8 cellular contexts compared by ENCODE assay signal in genomic region chr2:151260492-151261239, GRCh38. TPM values are rescaled to one million over a fixed set of nuclear protein-coding genes. Genes with fewer than 3 reads are reported as not detected.
DNase-seq lines count a peak whose midpoint lies in the region; ATAC-seq lines count a peak whose summit lies in the region.

No MANE protein-coding gene starts in this region.

- POLR2A ChIA-PET in activated CD4-positive, alpha-beta T cell treated with anti-CD3 and anti-CD28 coated beads for 36 hours (lab: Charles Lee): no interaction called here
- POLR2A ChIA-PET in naive thymus-derived CD8-positive, alpha-beta T cell (lab: Charles Lee): interaction anchor here (1.0 to 5.5 kb wide), 8 partner anchors 10 to 1674 kb away, joined by 3 to 66 read pairs (median 8); partner anchors contain the start of genes MMADHC, NMI, PRPF40A and RIF1

- H3K4me3 ChIP-seq in NT2/D1 (ENCODE audit: insufficient read length, low read depth): peak overlapping the region; percentile 59

- ATAC-seq in activated CD4-positive, alpha-beta T cell treated with anti-CD3 and anti-CD28 coated beads for 36 hours: peak; percentile 6
- ATAC-seq in HG02623 (IDR thresholded peaks at IDR 0.05; ENCODE audit: unreplicated experiment): peak; percentile 10
- peak; percentile 11 to 17 for ATAC-seq in naive thymus-derived CD8-positive, alpha-beta T cell

- H3K27me3 ChIP-seq in NT2/D1 (ENCODE audit: insufficient read depth, insufficient read length): no peaks in the 10 kb centered on the region

- peaks cover 4% of the 10 kb centered on the region; the same call in 1 of the 2 replicates for H3K9me3 ChIP-seq in NT2/D1 (ENCODE audit: insufficient read depth, low read length)

- no peaks in the 10 kb centered on the region for H3K9me3 Mint-ChIP-seq in activated CD4-positive, alpha-beta T cell treated with anti-CD3 and anti-CD28 coated beads for 36 hours (ENCODE audit: low read depth)
- H3K9me3 Mint-ChIP-seq in dendritic cell treated with granulocyte-macrophage colony-stimulating factor and Interleukin-4, amounts not matched to agents 40 ng/mL and 50 ng/mL, for 4 days: no peaks in the 10 kb centered on the region
- H3K9me3 Mint-ChIP-seq in naive thymus-derived CD8-positive, alpha-beta T cell: no peaks in the 10 kb centered on the region

- intact Hi-C loops in activated CD4-positive, alpha-beta T cell treated with anti-CD3 and anti-CD28 coated beads for 36 hours (cut with DNase I, micrococcal nuclease): loop anchor here (1.0 to 2.0 kb wide), 4 partner anchors 29 to 1674 kb away; partner anchors contain the start of genes MMADHC (in 2 of the 2), NMI (in 2 of the 2) and RIF1 (in 2 of the 2)
- intact Hi-C loops in dendritic cell treated with granulocyte-macrophage colony-stimulating factor and Interleukin-4, amounts not matched to agents 40 ng/mL and 50 ng/mL, for 4 days (cut with micrococcal nuclease): loop anchor here (2.0 kb wide), 2 partner anchors 28 to 150 kb away; partner anchors contain the start of gene NMI

- H3K9ac ChIP-seq in NT2/D1 (ENCODE audit: insufficient read length, low read depth): peak overlapping the region; percentile 81

- H3K27ac Mint-ChIP-seq in activated CD4-positive, alpha-beta T cell treated with anti-CD3 and anti-CD28 coated beads for 36 hours: peak overlapping the region; percentile 98
- peak overlapping the region; percentile 89 for H3K27ac Mint-ChIP-seq in dendritic cell treated with granulocyte-macrophage colony-stimulating factor and Interleukin-4, amounts not matched to agents 40 ng/mL and 50 ng/mL, for 4 days
- peak overlapping the region; percentile 90 to 99 (median 97) for H3K27ac Mint-ChIP-seq in naive thymus-derived CD8-positive, alpha-beta T cell

- H3K4me3 Mint-ChIP-seq in activated CD4-positive, alpha-beta T cell treated with anti-CD3 and anti-CD28 coated beads for 36 hours: peak overlapping the region; percentile 89
- peak overlapping the region; percentile 82 for H3K4me3 Mint-ChIP-seq in dendritic cell treated with granulocyte-macrophage colony-stimulating factor and Interleukin-4, amounts not matched to agents 40 ng/mL and 50 ng/mL, for 4 days
- H3K4me3 Mint-ChIP-seq in naive thymus-derived CD8-positive, alpha-beta T cell: peak overlapping the region; percentile 87 to 99 (median 94)

- H3K4me1 Mint-ChIP-seq in activated CD4-positive, alpha-beta T cell treated with anti-CD3 and anti-CD28 coated beads for 36 hours: peaks cover 18% of the 10 kb centered on the region
- peaks cover 31% of the 10 kb centered on the region for H3K4me1 Mint-ChIP-seq in dendritic cell treated with granulocyte-macrophage colony-stimulating factor and Interleukin-4, amounts not matched to agents 40 ng/mL and 50 ng/mL, for 4 days (ENCODE audit: low read depth)
- peaks cover 19 to 43% (median 39%) of the 10 kb centered on the region in 4 donors for H3K4me1 Mint-ChIP-seq in naive thymus-derived CD8-positive, alpha-beta T cell

- no peaks in the 10 kb centered on the region for H3K27me3 Mint-ChIP-seq in activated CD4-positive, alpha-beta T cell treated with anti-CD3 and anti-CD28 coated beads for 36 hours
- H3K27me3 Mint-ChIP-seq in dendritic cell treated with granulocyte-macrophage colony-stimulating factor and Interleukin-4, amounts not matched to agents 40 ng/mL and 50 ng/mL, for 4 days: no peaks in the 10 kb centered on the region
- H3K27me3 Mint-ChIP-seq in naive thymus-derived CD8-positive, alpha-beta T cell: no peaks in the 10 kb centered on the region

- no peaks in the 10 kb centered on the region for H3K4me1 ChIP-seq in NT2/D1 (ENCODE audit: insufficient read depth, insufficient read length)

- no peaks in the 10 kb centered on the region for H3K36me3 Mint-ChIP-seq in activated CD4-positive, alpha-beta T cell treated with anti-CD3 and anti-CD28 coated beads for 36 hours (ENCODE audit: low read depth)
- H3K36me3 Mint-ChIP-seq in dendritic cell treated with granulocyte-macrophage colony-stimulating factor and Interleukin-4, amounts not matched to agents 40 ng/mL and 50 ng/mL, for 4 days (ENCODE audit: low read depth): no peaks in the 10 kb centered on the region
- peaks cover under 1 to 5% (median 4%) of the 10 kb centered on the region in 3 donors for H3K36me3 Mint-ChIP-seq in naive thymus-derived CD8-positive, alpha-beta T cell

- DNase-seq in activated CD4-positive, alpha-beta T cell treated with anti-CD3 and anti-CD28 coated beads for 36 hours: peak; percentile 10
- DNase-seq in activated CD4-positive, alpha-beta T cell treated with anti-CD3 and anti-CD28 coated beads for 4 hours: no peak
- no peak for DNase-seq in NT2/D1 (ENCODE audit: low read depth, low spot score)
- peak in 3 of 10 donors; percentile 36 to 64 (median 63) for DNase-seq in naive thymus-derived CD8-positive, alpha-beta T cell
- DNase-seq in G401 (ENCODE audit: low spot score): no peak
- DNase-seq in stimulated activated CD8-positive, alpha-beta memory T cell treated with anti-CD3 and anti-CD28 coated beads, Interleukin-4, amount 100 ng/mL, for 48 hours: no peak

- CTCF ChIA-PET in activated CD4-positive, alpha-beta T cell treated with anti-CD3 and anti-CD28 coated beads for 36 hours (lab: Charles Lee): no interaction called here

- in situ Hi-C loops in G401 (cut with HindIII; ENCODE audit: low sequenced_read_pairs): no loop called here

- H3K36me3 ChIP-seq in NT2/D1 (ENCODE audit: insufficient read depth, insufficient read length, low read length): no peaks in the 10 kb centered on the region

RNA-seq across cellular contexts. Expression of gene RBM43, which starts 1.0 kb away (rescaled TPM):
- total RNA-seq in activated CD4-positive, alpha-beta T cell treated with anti-CD3 and anti-CD28 coated beads for 36 hours: 1 to 10 TPM; 5.7 to 5.8 TPM
- 10 to 100 TPM; 28.8 to 30.6 TPM for total RNA-seq in naive thymus-derived CD8-positive, alpha-beta T cell
- polyA plus RNA-seq in naive thymus-derived CD8-positive, alpha-beta T cell: 1 to 10 TPM; 4.1 to 4.4 (median 4.2) TPM
- total RNA-seq in G401 (2014; rRNA removed; shearing (Covaris generic)): 3.5 and 5.2 TPM in 2 replicates

RNA-seq across cellular contexts. Expression of gene NMI, which starts 28.8 kb away (rescaled TPM):
- 10 to 100 TPM; 32.3 to 37.4 TPM for total RNA-seq in activated CD4-positive, alpha-beta T cell treated with anti-CD3 and anti-CD28 coated beads for 36 hours
- total RNA-seq in naive thymus-derived CD8-positive, alpha-beta T cell: 10 to 100 TPM; 27.5 to 31.6 TPM
- polyA plus RNA-seq in naive thymus-derived CD8-positive, alpha-beta T cell: 10 to 100 TPM; 30.0 to 55.1 (median 47.2) TPM
- not detected in 2 replicates for total RNA-seq in G401 (2014; rRNA removed; shearing (Covaris generic))

Comparison
In these comparisons a context has a peak if more than half of its experiments do, and no peak if none do; other contexts are left out.
1. RNA of gene NMI, which starts 28.8 kb away (total RNA-seq): 32.3 to 37.4 TPM in activated CD4-positive, alpha-beta T cell treated with anti-CD3 and anti-CD28 coated beads for 36 hours and 27.5 to 31.6 TPM in naive thymus-derived CD8-positive, alpha-beta T cell; not detected in G401; every median in the first group is over 10 times any median in the second.
2. Peak in every context shown above with its lines, with median percentiles within 50 percentile points of each other: ATAC-seq, H3K27ac Mint-ChIP-seq and H3K4me3 Mint-ChIP-seq.